20 cellular contexts compared by ENCODE assay signal in the genomic region with DNA sequence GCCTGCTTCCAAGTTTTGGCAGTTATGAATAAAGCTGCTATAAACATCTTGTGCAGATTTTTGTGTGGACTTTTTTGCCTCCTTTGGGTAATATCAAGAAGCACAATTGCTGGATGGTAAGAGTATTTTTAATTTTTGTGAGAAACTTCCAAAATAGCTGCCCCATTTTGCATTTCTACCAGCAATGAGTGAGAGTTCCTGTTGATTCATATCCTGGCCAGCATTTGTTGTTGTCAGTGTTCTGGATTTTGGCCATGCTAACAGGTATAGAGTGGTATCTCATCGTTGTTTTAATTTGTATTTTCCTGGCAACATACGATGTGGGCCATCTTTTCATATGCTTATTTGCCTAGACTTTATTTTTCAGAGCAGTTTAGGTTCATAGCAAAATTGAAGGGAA. TPM values are rescaled to one million over a fixed set of nuclear protein-coding genes. Genes with fewer than 3 reads are reported as not detected.
A peak's percentile ranks its signal among the peaks of the same experiment; 100 is the strongest.
DNase-seq lines count a peak whose midpoint lies in the region; ATAC-seq, FAIRE-seq and TF ChIP-seq lines count a peak whose summit lies in the region.
"Had no signal": no experiment of that assay in that cellular context is flagged by ENCODE, and none has a peak within 500 bp of the region (broad histone marks: within the 10 kb centered on the region; RNA-seq: fewer than 3 reads in every experiment).

No MANE protein-coding gene starts in this region.

- POLR2A ChIA-PET in WTC11 (lab: Charles Lee): no interaction called here

- no peak overlapping the region for H3K4me3 Mint-ChIP-seq in activated CD4-positive, alpha-beta T cell treated with anti-CD3 and anti-CD28 coated beads, Interleukin-2, amount 10 ng/mL, durations not matched to agents 24 days and 14 days
- H3K4me3 Mint-ChIP-seq in WTC11: no peak overlapping the region
- H3K4me3 Mint-ChIP-seq: CD14-positive monocyte; CD8-positive, alpha-beta T cell; HFFc6 had no signal

- peaks cover 36% of the 10 kb centered on the region for H3K4me1 Mint-ChIP-seq in activated CD4-positive, alpha-beta T cell treated with anti-CD3 and anti-CD28 coated beads, Interleukin-2, amount 10 ng/mL, durations not matched to agents 24 days and 14 days
- H3K4me1 Mint-ChIP-seq in WTC11: no peaks in the 10 kb centered on the region
- H3K4me1 Mint-ChIP-seq: CD14-positive monocyte had no signal

- no peak for TF ChIP-seq POLR2A in GM12892 (IDR thresholded peaks at IDR 0.05; ENCODE audit: low read depth, low read length)

- H3K27ac Mint-ChIP-seq in activated CD4-positive, alpha-beta T cell treated with anti-CD3 and anti-CD28 coated beads, Interleukin-2, amount 10 ng/mL, durations not matched to agents 24 days and 14 days: peak overlapping the region; percentile 34
- H3K27ac Mint-ChIP-seq in WTC11: no peak overlapping the region
- H3K27ac Mint-ChIP-seq: CD8-positive, alpha-beta T cell; HFFc6 had no signal

- TF ChIP-seq CTCF in WTC11 (IDR thresholded peaks at IDR 0.05): no peak

- no peak for ATAC-seq in WTC11
- ATAC-seq: CD8-positive, alpha-beta T cell had no signal

- H3K36me3 Mint-ChIP-seq in activated CD4-positive, alpha-beta T cell treated with anti-CD3 and anti-CD28 coated beads, Interleukin-2, amount 10 ng/mL, durations not matched to agents 24 days and 14 days (ENCODE audit: low read depth): peaks cover 63% of the 10 kb centered on the region
- H3K36me3 Mint-ChIP-seq in WTC11: peaks cover 17% of the 10 kb centered on the region

- intact Hi-C loops in activated CD4-positive, alpha-beta T cell treated with anti-CD3 and anti-CD28 coated beads, Interleukin-2, amount 10 ng/mL, durations not matched to agents 24 days and 14 days (cut with micrococcal nuclease): loop anchor here (5.0 kb wide), 1 partner anchor 35 kb away; no protein-coding TSS in a partner anchor

- no peaks in the 10 kb centered on the region for H3K27me3 Mint-ChIP-seq in activated CD4-positive, alpha-beta T cell treated with anti-CD3 and anti-CD28 coated beads, Interleukin-2, amount 10 ng/mL, durations not matched to agents 24 days and 14 days
- H3K27me3 Mint-ChIP-seq in WTC11 (ENCODE audit: low read depth): no peaks in the 10 kb centered on the region

- CTCF ChIA-PET in WTC11 (lab: Charles Lee): no interaction called here

- no peak for DNase-seq in activated CD4-positive, alpha-beta T cell treated with anti-CD3 and anti-CD28 coated beads, Interleukin-2, amount 10 ng/mL, durations not matched to agents 24 days and 14 days
- no peak for DNase-seq in activated CD4-positive, alpha-beta T cell treated with anti-CD3 and anti-CD28 coated beads, Interleukin-2, amount 50 U/mL, for 4 hours
- DNase-seq in GM12892 (ENCODE audit: insufficient read length): no peak
- peak; percentile 53 for DNase-seq in dermis blood vessel endothelial cell
- DNase-seq in lung microvascular endothelial cell (ENCODE audit: low read depth in 2 of 2): peak; percentile 40 to 61
- DNase-seq in SHP77 treated with DMSO at 0.1 percent for 48 hours (lab: John Stamatoyannopoulos, UW): no peak
- DNase-seq in activated gamma-delta T cell (lab: John Stamatoyannopoulos, UW): no peak
- no peak for DNase-seq in WTC11 (ENCODE audit: low spot score)
- DNase-seq: CD8-positive, alpha-beta T cell; COR-L47; DMS153; DMS79 treated with DMSO at 0.1 percent for 48 hours; EL; HCEC 1CT; HFFc6 had no signal

- peaks cover 7% of the 10 kb centered on the region for H3K9me3 Mint-ChIP-seq in activated CD4-positive, alpha-beta T cell treated with anti-CD3 and anti-CD28 coated beads, Interleukin-2, amount 10 ng/mL, durations not matched to agents 24 days and 14 days
- H3K9me3 Mint-ChIP-seq in WTC11: no peaks in the 10 kb centered on the region
- H3K9me3 Mint-ChIP-seq: CD14-positive monocyte; CD8-positive, alpha-beta T cell; HFFc6 had no signal

- peak; percentile 44 for FAIRE-seq in GM12892 (lab: Jason Lieb, UNC)
- FAIRE-seq: D721Med, G401.6, GM12891, H1 had no signal

TF ChIP-seq in WTC11, 78 proteins besides CTCF, POLR2A, EP300 and RAD21:
- TF ChIP-seq ETV6 (CRISPR knock-in tag; IDR thresholded peaks at IDR 0.05) (no peak), E2F4 (CRISPR knock-in tag; IDR thresholded peaks at IDR 0.05; ENCODE audit: borderline replicate concordance, low read depth) (no peak)

RNA-seq across cellular contexts. Expression of gene BTAF1, which starts 53.9 kb away (rescaled TPM):
- 63.9 and 67.1 TPM in 2 replicates for total RNA-seq in activated CD4-positive, alpha-beta T cell treated with anti-CD3 and anti-CD28 coated beads, Interleukin-2, amount 10 ng/mL, durations not matched to agents 24 days and 14 days
- 67.0 TPM for polyA plus RNA-seq in GM12892 (2012; ENCODE audit: missing spikeins)
- total RNA-seq in dermis blood vessel endothelial cell (36.0 and 43.9 TPM in 2 replicates), lung microvascular endothelial cell (19.4 and 28.2 TPM in 2 replicates), WTC11 (2021) (47.2 to 49.6 TPM (median 49.2 TPM) in 3 replicates)

Comparison
In these comparisons a context has a peak if more than half of its experiments do, and no peak if none do; other contexts are left out.
1. DNase-seq: peak in dermis blood vessel endothelial cell (single experiment) and lung microvascular endothelial cell (2 of 2); none in activated CD4-positive, alpha-beta T cell treated with anti-CD3 and anti-CD28 coated beads, Interleukin-2, amount 10 ng/mL, durations not matched to agents 24 days and 14 days (single experiment), activated CD4-positive, alpha-beta T cell treated with anti-CD3 and anti-CD28 coated beads, Interleukin-2, amount 50 U/mL, for 4 hours (0 of 2), GM12892 (single experiment), SHP77 treated with DMSO at 0.1 percent for 48 hours (single experiment), activated gamma-delta T cell (single experiment) and WTC11 (single experiment).